In genomic region chr2:112579280-112579679, GRCh38 we compare ENCODE assay signal across 13 cellular contexts. TPM values are rescaled to one million over a fixed set of nuclear protein-coding genes. Genes with fewer than 3 reads are reported as not detected.
DNase-seq lines count a peak whose midpoint lies in the region; TF ChIP-seq lines count a peak whose summit lies in the region.
"Had no signal": no experiment of that assay in that cellular context is flagged by ENCODE, and none has a peak within 500 bp of the region (broad histone marks: within the 10 kb centered on the region; RNA-seq: fewer than 3 reads in every experiment).

No MANE protein-coding gene starts in this region.

- no peaks in the 10 kb centered on the region for H3K27me3 Mint-ChIP-seq in activated T-cell treated with anti-CD3 and anti-CD28 coated beads, Interleukin-2, amount 50 U/mL, for 24 hours
- no peaks in the 10 kb centered on the region for H3K27me3 Mint-ChIP-seq in osteocyte (ENCODE audit: unreplicated experiment)

- H3K36me3 Mint-ChIP-seq in activated T-cell treated with anti-CD3 and anti-CD28 coated beads, Interleukin-2, amount 50 U/mL, for 24 hours (ENCODE audit: low read depth), result peaks cover 48% of the 10 kb centered on the region
- H3K36me3 Mint-ChIP-seq in osteocyte (ENCODE audit: unreplicated experiment), result peaks cover 16% of the 10 kb centered on the region

- peaks cover 21% of the 10 kb centered on the region for H3K4me1 Mint-ChIP-seq in activated T-cell treated with anti-CD3 and anti-CD28 coated beads, Interleukin-2, amount 50 U/mL, for 24 hours (ENCODE audit: low read depth)
- H3K4me1 Mint-ChIP-seq in osteocyte (ENCODE audit: unreplicated experiment), result peaks cover 21% of the 10 kb centered on the region

- no peaks in the 10 kb centered on the region for H3K9me3 Mint-ChIP-seq in activated T-cell treated with anti-CD3 and anti-CD28 coated beads, Interleukin-2, amount 50 U/mL, for 24 hours
- no peaks in the 10 kb centered on the region for H3K9me3 Mint-ChIP-seq in osteocyte (ENCODE audit: unreplicated experiment)
- H3K9me3 Mint-ChIP-seq: immature natural killer cell had no signal

- H3K4me3 Mint-ChIP-seq in activated T-cell treated with anti-CD3 and anti-CD28 coated beads, Interleukin-2, amount 50 U/mL, for 24 hours, result no peak overlapping the region
- H3K4me3 Mint-ChIP-seq in osteocyte (ENCODE audit: unreplicated experiment), result no peak overlapping the region
- H3K4me3 Mint-ChIP-seq: immature natural killer cell had no signal

- H3K4me3 ChIP-seq in astrocyte of the spinal cord (ENCODE audit: low read depth, low read length), result no peak overlapping the region
- H3K4me3 ChIP-seq: ovary had no signal

- H3K27ac Mint-ChIP-seq in activated T-cell treated with anti-CD3 and anti-CD28 coated beads, Interleukin-2, amount 50 U/mL, for 24 hours, result no peak overlapping the region
- no peak overlapping the region for H3K27ac Mint-ChIP-seq in osteocyte (ENCODE audit: unreplicated experiment)
- H3K27ac Mint-ChIP-seq: immature natural killer cell had no signal

- peak; percentile 43 for DNase-seq in CD1c-positive myeloid dendritic cell (ENCODE audit: extremely low spot score)
- DNase-seq in MV-4-11 (lab: John Stamatoyannopoulos, UW), result peak; percentile 59
- DNase-seq in astrocyte of the spinal cord (ENCODE audit: low read depth, low spot score), result peak; percentile 88
- peak; percentile 82 for DNase-seq in kidney glomerular epithelial cell (lab: John Stamatoyannopoulos, UW)
- DNase-seq in NCI-H2081 (lab: John Stamatoyannopoulos, UW), result no peak
- no peak for DNase-seq in activated T-cell treated with anti-CD3 and anti-CD28 coated beads, Interleukin-2, amount 50 U/mL, for 24 hours
- no peak for DNase-seq in GM19240 (ENCODE audit: insufficient read length, low spot score)
- no peak for DNase-seq in osteocyte (ENCODE audit: extremely low spot score, unreplicated experiment)
- DNase-seq: activated effector memory CD4-positive, alpha-beta T cell treated with Interleukin-2 at 50 U/mL for 16 hours; DND-41; immature natural killer cell; NCI-H526 treated with DMSO at 0.1 percent for 48 hours; ovary had no signal

- in situ Hi-C loops in astrocyte of the spinal cord (cut with HindIII; ENCODE audit: low sequenced_read_pairs), result no loop called here

- no peak for TF ChIP-seq CTCF in astrocyte of the spinal cord (IDR thresholded peaks at IDR 0.05; ENCODE audit: low read depth, low read length)
- TF ChIP-seq CTCF in osteocyte (IDR thresholded peaks at IDR 0.05), result no peak

RNA-seq across cellular contexts. Expression of gene CHCHD5, which starts 5.1 kb away (rescaled TPM):
- total RNA-seq in osteocyte, result 24.7 and 31.4 TPM in 2 replicates

RNA-seq across cellular contexts. Expression of gene POLR1B, which starts 37.0 kb away (rescaled TPM):
- 17.1 and 21.0 TPM in 2 replicates for total RNA-seq in osteocyte

Comparison
In these comparisons a context has a peak if more than half of its experiments do, and no peak if none do; other contexts are left out.
1. DNase-seq: peak in CD1c-positive myeloid dendritic cell (single experiment), MV-4-11 (single experiment), astrocyte of the spinal cord (single experiment) and kidney glomerular epithelial cell (single experiment); none in NCI-H2081 (0 of 2), activated T-cell treated with anti-CD3 and anti-CD28 coated beads, Interleukin-2, amount 50 U/mL, for 24 hours (single experiment), GM19240 (single experiment) and osteocyte (single experiment).